Comparison of ENCODE assay signal across 1 cellular context in the genomic region with DNA sequence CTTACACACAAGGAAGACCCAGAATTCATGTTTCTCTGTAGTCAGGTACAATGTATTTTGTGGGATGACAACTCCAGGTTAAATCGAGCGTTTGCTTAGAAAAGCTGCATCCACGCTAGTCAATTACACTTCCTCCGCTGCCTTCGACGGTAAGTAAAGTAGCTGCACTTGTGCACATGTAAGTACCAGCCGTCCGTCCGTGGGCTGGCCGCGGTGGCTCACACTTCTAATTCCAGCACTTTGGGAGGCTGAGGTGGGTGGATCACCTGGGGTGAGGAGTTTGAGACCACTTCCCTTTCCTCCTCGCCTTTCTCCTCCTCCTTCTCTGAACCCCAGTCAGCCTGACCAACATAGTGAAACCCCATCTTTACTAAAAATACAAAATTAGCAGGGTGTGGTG.
TF ChIP-seq lines count a peak whose summit lies in the region.

No MANE protein-coding gene starts in this region.

TF ChIP-seq in GM12878, 131 proteins besides CTCF, POLR2A, EP300 and RAD21:
- TF ChIP-seq CBX5 (IDR thresholded peaks at IDR 0.05; ENCODE audit: low read depth), result 0 out of 2 replicates have a peak, but pooled peaks have one; percentile 9
